In genomic region chr13:66312312-66313087, GRCh38 we compare ENCODE assay signal across 11 cellular contexts.
DNase-seq lines count a peak whose midpoint lies in the region; ATAC-seq and TF ChIP-seq lines count a peak whose summit lies in the region.
"Had no signal": no experiment of that assay in that cellular context is flagged by ENCODE, and none has a peak within 500 bp of the region (broad histone marks: within the 10 kb centered on the region; RNA-seq: fewer than 3 reads in every experiment).

No MANE protein-coding gene starts in this region.

- H3K79me2 ChIP-seq in osteoblast (ENCODE audit: insufficient read depth, low read length) (no peaks in the 10 kb centered on the region), trophoblast cell (ENCODE audit: control insufficient read depth, insufficient read depth, low read length, poor library complexity) (no peaks in the 10 kb centered on the region)

- H2AK5ac ChIP-seq in trophoblast cell (ENCODE audit: low read length) = no peak overlapping the region

- H3K27me3 Mint-ChIP-seq in endodermal cell (ENCODE audit: insufficient read depth) = no peaks in the 10 kb centered on the region

- H3K9me3 ChIP-seq in osteoblast (ENCODE audit: low read depth, low read length) (no peaks in the 10 kb centered on the region), trophoblast cell (ENCODE audit: insufficient read depth, low read depth, low read length) (no peaks in the 10 kb centered on the region), endodermal cell (ENCODE audit: control insufficient read depth, low read length) (no peaks in the 10 kb centered on the region)
- H3K9me3 ChIP-seq: esophagus muscularis mucosa had no signal

- H2BK120ac ChIP-seq in trophoblast cell (ENCODE audit: insufficient read depth, low read length, poor library complexity) = no peak overlapping the region

- H3K4ac ChIP-seq in trophoblast cell (ENCODE audit: low read depth, low read length) = no peak overlapping the region

- no peak overlapping the region for H4K12ac ChIP-seq in trophoblast cell (ENCODE audit: low read depth, low read length)

- H3K23ac ChIP-seq in trophoblast cell (ENCODE audit: low read length) = no peak overlapping the region

- H3K4me1 ChIP-seq in osteoblast (ENCODE audit: insufficient read depth, low read length) = peaks cover 20% of the 10 kb centered on the region
- no peaks in the 10 kb centered on the region for H3K4me1 ChIP-seq in trophoblast cell (ENCODE audit: control insufficient read depth in 1 of 2, insufficient read depth in 2 of 2, low read length in 2 of 2)
- peaks cover 5% of the 10 kb centered on the region for H3K4me1 ChIP-seq in endodermal cell (ENCODE audit: control insufficient read depth, insufficient read depth, low read length)

- H3K36me3 ChIP-seq in osteoblast (ENCODE audit: insufficient read depth, low read length) (no peaks in the 10 kb centered on the region), trophoblast cell (ENCODE audit: control insufficient read depth in 1 of 2, insufficient read depth in 2 of 2, low read length in 2 of 2) (no peaks in the 10 kb centered on the region), endodermal cell (ENCODE audit: control insufficient read depth, insufficient read depth, low read length) (no peaks in the 10 kb centered on the region)
- H3K36me3 ChIP-seq: esophagus muscularis mucosa had no signal

- H2BK5ac ChIP-seq in trophoblast cell (ENCODE audit: low read depth, low read length, poor library complexity) = no peak overlapping the region

- no peak overlapping the region for H3K18ac ChIP-seq in trophoblast cell (ENCODE audit: low read length)

- H3K27ac ChIP-seq in osteoblast (ENCODE audit: low read depth, low read length) (no peak overlapping the region), trophoblast cell (ENCODE audit: low read depth, low read length) (no peak overlapping the region), endodermal cell (ENCODE audit: low read depth, low read length) (no peak overlapping the region)
- H3K27ac ChIP-seq: esophagus muscularis mucosa had no signal

- peak overlapping the region; percentile 30 for H2AFZ ChIP-seq in osteoblast (ENCODE audit: low read length)
- no peak overlapping the region for H2AFZ ChIP-seq in trophoblast cell (ENCODE audit: insufficient read depth, low read length, poor library complexity)

- H3K79me1 ChIP-seq in trophoblast cell (ENCODE audit: low read length) = no peaks in the 10 kb centered on the region

- no peak overlapping the region for H4K8ac ChIP-seq in trophoblast cell (ENCODE audit: low read depth, low read length)

- ATAC-seq in HG03175 (IDR thresholded peaks at IDR 0.05; ENCODE audit: unreplicated experiment) = no peak
- ATAC-seq: WTC11 had no signal

- H4K20me1 ChIP-seq in osteoblast (ENCODE audit: insufficient read depth, low read length) = no peaks in the 10 kb centered on the region

- no peak overlapping the region for H3K14ac ChIP-seq in trophoblast cell (ENCODE audit: low read length)

- TF ChIP-seq CTCF in osteoblast (IDR thresholded peaks at IDR 0.05; ENCODE audit: extremely low read depth, low read depth, low read length) (no peak), endodermal cell (conservative IDR thresholded peaks at IDR 0.05) (no peak)

- no peaks in the 10 kb centered on the region for H3K9me3 Mint-ChIP-seq in endodermal cell

- DNase-seq in DMS153 treated with DMSO at 0.1 percent for 48 hours (lab: John Stamatoyannopoulos, UW; ENCODE audit: unreplicated experiment) = peak; percentile 47
- DNase-seq in NCI-H1092 treated with DMSO at 0.1 percent for 48 hours (lab: John Stamatoyannopoulos, UW) = peak; percentile 88
- peak; percentile 21 for DNase-seq in dedifferentiated amniotic fluid mesenchymal stem cell (ENCODE audit: extremely low spot score)
- DNase-seq in osteoblast (ENCODE audit: insufficient read length, low spot score, missing footprints) = peak; percentile 38
- DNase-seq in NOMO-1 (lab: John Stamatoyannopoulos, UW; ENCODE audit: unreplicated experiment in 2 of 2) = no peak
- no peak for DNase-seq in trophoblast cell
- DNase-seq in endodermal cell = no peak
- DNase-seq: activated gamma-delta T cell treated with Interleukin-2 at 50 U/mL for 16 hours had no signal

- no peak overlapping the region for H3K4me3 ChIP-seq in osteoblast (ENCODE audit: insufficient read depth, low read length)
- H3K4me3 ChIP-seq in trophoblast cell (ENCODE audit: low read depth, low read length) = no peak overlapping the region
- H3K4me3 ChIP-seq in endodermal cell (ENCODE audit: low read length) = no peak overlapping the region
- H3K4me3 ChIP-seq: esophagus muscularis mucosa had no signal

- H3K4me1 Mint-ChIP-seq in endodermal cell = peaks cover 12% of the 10 kb centered on the region

- no peak overlapping the region for H3K4me3 Mint-ChIP-seq in endodermal cell
- H3K4me3 Mint-ChIP-seq: WTC11 had no signal

- WGBS in trophoblast cell (ENCODE audit: extremely low coverage, insufficient coverage, insufficient read length) = no CpG with 5 or more reads among the region's 10 CpGs
- WGBS in endodermal cell (ENCODE audit: insufficient coverage in 1 of 2, insufficient read length in 1 of 2), 2 experiments = 84 to 93% methylated on average over 6 to 9 of the region's 10 CpGs

- no peak overlapping the region for H4K91ac ChIP-seq in trophoblast cell (ENCODE audit: low read depth, low read length)

- H3K27me3 ChIP-seq in osteoblast (ENCODE audit: insufficient read depth, low read length) = no peaks in the 10 kb centered on the region
- no peaks in the 10 kb centered on the region for H3K27me3 ChIP-seq in trophoblast cell (ENCODE audit: insufficient read depth, low read length)
- H3K27me3 ChIP-seq in endodermal cell (ENCODE audit: control insufficient read depth, insufficient read depth, low read length, poor library complexity, severe bottlenecking) = no peaks in the 10 kb centered on the region
- H3K27me3 ChIP-seq: esophagus muscularis mucosa had no signal

- H3K4me2 ChIP-seq in osteoblast (ENCODE audit: insufficient read depth, low read length) = peak overlapping the region; percentile 30
- H3K4me2 ChIP-seq in trophoblast cell (ENCODE audit: low read length) = no peak overlapping the region

- H3K27ac Mint-ChIP-seq in endodermal cell = no peak overlapping the region
- H3K27ac Mint-ChIP-seq: WTC11 had no signal

- H2BK12ac ChIP-seq in trophoblast cell (ENCODE audit: low read length) = no peak overlapping the region

- H3K36me3 Mint-ChIP-seq in endodermal cell (ENCODE audit: low read depth) = no peaks in the 10 kb centered on the region
- H3K36me3 Mint-ChIP-seq: WTC11 had no signal

- H3K9ac ChIP-seq in trophoblast cell (ENCODE audit: low read length) = no peak overlapping the region
- no peak overlapping the region for H3K9ac ChIP-seq in endodermal cell (ENCODE audit: extremely low read depth, low read length, poor library complexity, severe bottlenecking)

Comparison
In these comparisons a context has a peak if more than half of its experiments do, and no peak if none do; other contexts are left out.
1. DNase-seq: peak in DMS153 treated with DMSO at 0.1 percent for 48 hours (single experiment), NCI-H1092 treated with DMSO at 0.1 percent for 48 hours (single experiment), dedifferentiated amniotic fluid mesenchymal stem cell (single experiment) and osteoblast (single experiment); none in NOMO-1 (0 of 2), trophoblast cell (0 of 2) and endodermal cell (single experiment).